ENCODE assay signal across 26 cellular contexts in the genomic region with DNA sequence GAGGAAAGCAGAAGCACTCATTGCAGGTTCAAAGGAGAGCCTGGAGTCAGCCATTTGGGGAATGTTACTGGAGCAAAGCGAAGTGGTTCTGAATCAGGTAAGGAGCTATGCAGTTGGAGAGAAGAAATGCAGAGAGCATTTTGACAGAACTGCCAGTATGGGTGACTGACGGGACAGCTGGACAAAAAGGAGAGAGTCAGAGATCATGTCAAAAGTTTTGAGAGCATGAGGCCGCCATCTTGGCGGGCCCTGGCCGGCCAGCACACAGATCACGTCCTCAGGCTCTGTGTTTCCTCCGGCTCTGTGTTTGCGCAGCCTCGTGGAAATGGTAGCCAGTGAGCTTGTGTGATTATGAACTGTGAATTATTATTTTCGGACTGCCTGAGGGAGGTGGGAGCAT.
"Had no signal": no experiment of that assay in that cellular context is flagged by ENCODE, and none has a peak within 500 bp of the region (broad histone marks: within the 10 kb centered on the region; RNA-seq: fewer than 3 reads in every experiment).

No MANE protein-coding gene starts in this region.

- H3K27me3 ChIP-seq: MG63, Peyer's patch, SJSA1 had no signal

- H3K4me3 ChIP-seq: MG63, Peyer's patch, SJSA1 had no signal

- H3K9ac ChIP-seq: SK-N-SH had no signal

- H3K4me1 ChIP-seq: Peyer's patch, SJSA1 had no signal

- H3K4me2 ChIP-seq: SK-N-SH had no signal

- DNase-seq: Kasumi-1, NCI-H1048, NCI-H1092 treated with DMSO at 0.1 percent for 48 hours, NCI-H1105 treated with DMSO at 0.1 percent for 48 hours, NCI-H1417, NCI-H1436 treated with DMSO at 0.1 percent for 48 hours, NCI-H1694 treated with DMSO at 0.1 percent for 48 hours, NCI-H187 treated with DMSO at 0.1 percent for 48 hours, NCI-H2081, NCI-H2171 treated with DMSO at 0.1 percent for 48 hours, NCI-H2227 treated with DMSO at 0.1 percent for 48 hours, NCI-H345, NCI-H510A treated with DMSO at 0.1 percent for 48 hours, NCI-H524 treated with DMSO at 0.1 percent for 48 hours, NCI-H526 treated with DMSO at 0.1 percent for 48 hours, NCI-H774, OCI-M1, Peyer's patch, Right ventricle myocardium superior, RPMI8226, SHP77 treated with DMSO at 0.1 percent for 48 hours, SK-N-SH, SW 1271 had no signal

- H3K9me3 ChIP-seq: MG63, Peyer's patch, SJSA1, SK-N-SH had no signal

- ATAC-seq: PC-3 had no signal

- H3K36me3 ChIP-seq: MG63, Peyer's patch, SJSA1 had no signal

- H3K27ac ChIP-seq: Peyer's patch, SJSA1 had no signal
